Comparison of ENCODE assay signal across 1 cellular context in the genomic region with DNA sequence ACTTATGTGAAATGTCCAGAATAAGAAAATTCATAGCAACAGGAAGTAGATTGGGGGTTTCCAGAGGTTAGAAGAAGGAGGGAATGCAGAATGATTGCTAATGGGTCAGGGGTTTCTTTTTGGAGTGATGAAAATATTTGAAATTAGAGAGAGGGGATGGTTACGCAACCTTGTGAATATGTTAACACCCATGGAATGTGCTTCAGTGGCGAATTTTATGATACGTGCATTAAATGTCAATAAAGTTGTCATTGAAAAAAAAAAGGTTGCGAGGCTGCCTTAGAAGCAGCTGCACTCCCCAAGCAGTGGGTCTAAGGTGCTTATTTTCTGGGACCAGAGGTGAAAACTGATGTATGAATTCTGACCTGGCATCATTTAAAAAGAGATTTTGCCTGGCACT.
TF ChIP-seq lines count a peak whose summit lies in the region.

No MANE protein-coding gene starts in this region.

TF ChIP-seq in K562, 482 proteins besides CTCF, POLR2A, EP300 and RAD21 (continued from another document):
- TF ChIP-seq, protein P1, sequence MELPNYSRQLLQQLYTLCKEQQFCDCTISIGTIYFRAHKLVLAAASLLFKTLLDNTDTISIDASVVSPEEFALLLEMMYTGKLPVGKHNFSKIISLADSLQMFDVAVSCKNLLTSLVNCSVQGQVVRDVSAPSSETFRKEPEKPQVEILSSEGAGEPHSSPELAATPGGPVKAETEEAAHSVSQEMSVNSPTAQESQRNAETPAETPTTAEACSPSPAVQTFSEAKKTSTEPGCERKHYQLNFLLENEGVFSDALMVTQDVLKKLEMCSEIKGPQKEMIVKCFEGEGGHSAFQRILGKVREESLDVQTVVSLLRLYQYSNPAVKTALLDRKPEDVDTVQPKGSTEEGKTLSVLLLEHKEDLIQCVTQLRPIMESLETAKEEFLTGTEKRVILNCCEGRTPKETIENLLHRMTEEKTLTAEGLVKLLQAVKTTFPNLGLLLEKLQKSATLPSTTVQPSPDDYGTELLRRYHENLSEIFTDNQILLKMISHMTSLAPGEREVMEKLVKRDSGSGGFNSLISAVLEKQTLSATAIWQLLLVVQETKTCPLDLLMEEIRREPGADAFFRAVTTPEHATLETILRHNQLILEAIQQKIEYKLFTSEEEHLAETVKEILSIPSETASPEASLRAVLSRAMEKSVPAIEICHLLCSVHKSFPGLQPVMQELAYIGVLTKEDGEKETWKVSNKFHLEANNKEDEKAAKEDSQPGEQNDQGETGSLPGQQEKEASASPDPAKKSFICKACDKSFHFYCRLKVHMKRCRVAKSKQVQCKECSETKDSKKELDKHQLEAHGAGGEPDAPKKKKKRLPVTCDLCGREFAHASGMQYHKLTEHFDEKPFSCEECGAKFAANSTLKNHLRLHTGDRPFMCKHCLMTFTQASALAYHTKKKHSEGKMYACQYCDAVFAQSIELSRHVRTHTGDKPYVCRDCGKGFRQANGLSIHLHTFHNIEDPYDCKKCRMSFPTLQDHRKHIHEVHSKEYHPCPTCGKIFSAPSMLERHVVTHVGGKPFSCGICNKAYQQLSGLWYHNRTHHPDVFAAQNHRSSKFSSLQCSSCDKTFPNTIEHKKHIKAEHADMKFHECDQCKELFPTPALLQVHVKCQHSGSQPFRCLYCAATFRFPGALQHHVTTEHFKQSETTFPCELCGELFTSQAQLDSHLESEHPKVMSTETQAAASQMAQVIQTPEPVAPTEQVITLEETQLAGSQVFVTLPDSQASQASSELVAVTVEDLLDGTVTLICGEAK (IDR thresholded peaks at IDR 0.05) = peak; percentile 89
- TF ChIP-seq, protein P1 (CRISPR knock-in tag; IDR thresholded peaks at IDR 0.05) = peak; percentile 88
- TF ChIP-seq KAT8 (IDR thresholded peaks at IDR 0.05; ENCODE audit: low read depth) = no peak
- TF ChIP-seq ZNF384 (IDR thresholded peaks at IDR 0.05; ENCODE audit: low read depth, low read length) = peak; percentile 84
- TF ChIP-seq, protein P2, sequence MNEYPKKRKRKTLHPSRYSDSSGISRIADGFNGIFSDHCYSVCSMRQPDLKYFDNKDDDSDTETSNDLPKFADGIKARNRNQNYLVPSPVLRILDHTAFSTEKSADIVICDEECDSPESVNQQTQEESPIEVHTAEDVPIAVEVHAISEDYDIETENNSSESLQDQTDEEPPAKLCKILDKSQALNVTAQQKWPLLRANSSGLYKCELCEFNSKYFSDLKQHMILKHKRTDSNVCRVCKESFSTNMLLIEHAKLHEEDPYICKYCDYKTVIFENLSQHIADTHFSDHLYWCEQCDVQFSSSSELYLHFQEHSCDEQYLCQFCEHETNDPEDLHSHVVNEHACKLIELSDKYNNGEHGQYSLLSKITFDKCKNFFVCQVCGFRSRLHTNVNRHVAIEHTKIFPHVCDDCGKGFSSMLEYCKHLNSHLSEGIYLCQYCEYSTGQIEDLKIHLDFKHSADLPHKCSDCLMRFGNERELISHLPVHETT (CRISPR knock-in tag; conservative IDR thresholded peaks at IDR 0.05 in 1 of 2, IDR thresholded peaks at IDR 0.05 in 1 of 2) = no peak
- no peak for TF ChIP-seq CEBPG (CRISPR knock-in tag; IDR thresholded peaks at IDR 0.05)
- TF ChIP-seq CEBPG (tag; conservative IDR thresholded peaks at IDR 0.05 in 1 of 2, IDR thresholded peaks at IDR 0.05 in 1 of 2) = peak; percentile 61 to 86
TF ChIP-seq in K562: peak in this region for 4.
